ENCODE assay signal across 1 cellular context in the genomic region with DNA sequence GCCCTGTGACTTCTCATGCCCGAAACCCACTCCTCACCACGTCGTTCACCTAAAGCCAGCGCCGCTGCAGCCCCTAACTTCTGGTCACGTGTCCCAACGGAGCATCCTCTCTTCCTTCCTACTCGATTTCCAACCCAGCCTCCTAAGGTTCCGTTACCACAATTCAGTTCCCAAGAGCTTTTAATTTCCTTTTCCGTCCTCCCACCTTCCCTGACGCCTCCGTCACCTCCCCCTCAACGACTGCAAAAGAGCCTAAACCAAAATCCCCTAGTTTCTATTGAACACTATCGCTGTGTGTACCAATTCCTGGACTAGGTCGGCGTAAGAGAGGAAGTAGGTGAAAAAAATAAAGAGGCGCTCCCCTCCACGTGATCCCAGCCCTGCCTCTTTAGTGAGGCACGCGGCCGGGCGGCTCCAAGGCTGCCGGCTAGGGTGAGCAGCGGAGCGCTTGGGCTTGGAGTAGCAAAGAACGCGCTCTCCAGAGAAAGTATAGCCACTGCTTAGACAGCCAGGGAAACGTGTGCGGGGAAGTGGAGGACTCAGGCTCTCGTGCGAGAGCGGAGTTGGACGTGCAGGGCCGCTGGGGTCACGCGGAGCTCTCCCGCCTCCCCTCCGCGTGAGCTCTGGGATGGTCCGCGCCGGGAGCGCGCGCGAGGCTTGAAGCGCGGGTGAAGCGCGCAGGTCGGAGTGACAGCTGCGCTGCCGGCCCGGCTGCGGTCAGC.
A peak's percentile ranks its signal among the peaks of the same experiment; 100 is the strongest.
TF ChIP-seq lines count a peak whose summit lies in the region.

A gene (plus strand): TSS at position 685 of the 722 bp plus-strand sequence.
A gene (minus strand): TSS at position 82 of the 722 bp plus-strand sequence. CDS start 1,189 bp downstream, outside the sequence.

TF ChIP-seq in K562, 482 proteins besides CTCF, POLR2A, EP300 and RAD21 (continued from another document and continues in another):
- TF ChIP-seq, protein P1, sequence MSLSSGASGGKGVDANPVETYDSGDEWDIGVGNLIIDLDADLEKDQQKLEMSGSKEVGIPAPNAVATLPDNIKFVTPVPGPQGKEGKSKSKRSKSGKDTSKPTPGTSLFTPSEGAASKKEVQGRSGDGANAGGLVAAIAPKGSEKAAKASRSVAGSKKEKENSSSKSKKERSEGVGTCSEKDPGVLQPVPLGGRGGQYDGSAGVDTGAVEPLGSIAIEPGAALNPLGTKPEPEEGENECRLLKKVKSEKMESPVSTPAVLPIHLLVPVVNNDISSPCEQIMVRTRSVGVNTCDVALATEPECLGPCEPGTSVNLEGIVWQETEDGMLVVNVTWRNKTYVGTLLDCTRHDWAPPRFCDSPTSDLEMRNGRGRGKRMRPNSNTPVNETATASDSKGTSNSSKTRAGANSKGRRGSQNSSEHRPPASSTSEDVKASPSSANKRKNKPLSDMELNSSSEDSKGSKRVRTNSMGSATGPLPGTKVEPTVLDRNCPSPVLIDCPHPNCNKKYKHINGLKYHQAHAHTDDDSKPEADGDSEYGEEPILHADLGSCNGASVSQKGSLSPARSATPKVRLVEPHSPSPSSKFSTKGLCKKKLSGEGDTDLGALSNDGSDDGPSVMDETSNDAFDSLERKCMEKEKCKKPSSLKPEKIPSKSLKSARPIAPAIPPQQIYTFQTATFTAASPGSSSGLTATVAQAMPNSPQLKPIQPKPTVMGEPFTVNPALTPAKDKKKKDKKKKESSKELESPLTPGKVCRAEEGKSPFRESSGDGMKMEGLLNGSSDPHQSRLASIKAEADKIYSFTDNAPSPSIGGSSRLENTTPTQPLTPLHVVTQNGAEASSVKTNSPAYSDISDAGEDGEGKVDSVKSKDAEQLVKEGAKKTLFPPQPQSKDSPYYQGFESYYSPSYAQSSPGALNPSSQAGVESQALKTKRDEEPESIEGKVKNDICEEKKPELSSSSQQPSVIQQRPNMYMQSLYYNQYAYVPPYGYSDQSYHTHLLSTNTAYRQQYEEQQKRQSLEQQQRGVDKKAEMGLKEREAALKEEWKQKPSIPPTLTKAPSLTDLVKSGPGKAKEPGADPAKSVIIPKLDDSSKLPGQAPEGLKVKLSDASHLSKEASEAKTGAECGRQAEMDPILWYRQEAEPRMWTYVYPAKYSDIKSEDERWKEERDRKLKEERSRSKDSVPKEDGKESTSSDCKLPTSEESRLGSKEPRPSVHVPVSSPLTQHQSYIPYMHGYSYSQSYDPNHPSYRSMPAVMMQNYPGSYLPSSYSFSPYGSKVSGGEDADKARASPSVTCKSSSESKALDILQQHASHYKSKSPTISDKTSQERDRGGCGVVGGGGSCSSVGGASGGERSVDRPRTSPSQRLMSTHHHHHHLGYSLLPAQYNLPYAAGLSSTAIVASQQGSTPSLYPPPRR (CRISPR knock-in tag; IDR thresholded peaks at IDR 0.05; ENCODE audit: borderline replicate concordance) = 0 out of 2 replicates have a peak, but pooled peaks have one; percentile 39
- TF ChIP-seq, protein P2, sequence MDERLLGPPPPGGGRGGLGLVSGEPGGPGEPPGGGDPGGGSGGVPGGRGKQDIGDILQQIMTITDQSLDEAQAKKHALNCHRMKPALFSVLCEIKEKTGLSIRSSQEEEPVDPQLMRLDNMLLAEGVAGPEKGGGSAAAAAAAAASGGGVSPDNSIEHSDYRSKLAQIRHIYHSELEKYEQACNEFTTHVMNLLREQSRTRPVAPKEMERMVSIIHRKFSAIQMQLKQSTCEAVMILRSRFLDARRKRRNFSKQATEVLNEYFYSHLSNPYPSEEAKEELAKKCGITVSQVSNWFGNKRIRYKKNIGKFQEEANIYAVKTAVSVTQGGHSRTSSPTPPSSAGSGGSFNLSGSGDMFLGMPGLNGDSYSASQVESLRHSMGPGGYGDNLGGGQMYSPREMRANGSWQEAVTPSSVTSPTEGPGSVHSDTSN (CRISPR knock-in tag; IDR thresholded peaks at IDR 0.05; ENCODE audit: low read depth) = peak; percentile 82
- TF ChIP-seq, protein P2 (tag; conservative IDR thresholded peaks at IDR 0.05; ENCODE audit: low read depth) = no peak
- TF ChIP-seq XRCC5 (IDR thresholded peaks at IDR 0.05; ENCODE audit: low read depth, low read length) (peak; percentile 45), HEY1 (CRISPR knock-in tag; IDR thresholded peaks at IDR 0.05; ENCODE audit: borderline replicate concordance) (peak; percentile 62; the same call in 1 of the 2 replicates), IFI16 (CRISPR knock-in tag; IDR thresholded peaks at IDR 0.05) (no peak), TEAD4 (IDR thresholded peaks at IDR 0.05; ENCODE audit: low read length) (0 out of 2 replicates have a peak, but pooled peaks have one; percentile 24), TEAD4 (CRISPR knock-in tag; IDR thresholded peaks at IDR 0.05; ENCODE audit: borderline replicate concordance) (no peak), ZNF75A (CRISPR knock-in tag; IDR thresholded peaks at IDR 0.05) (no peak), ZKSCAN3 (CRISPR knock-in tag; IDR thresholded peaks at IDR 0.05) (no peak), KLF13 (tag; IDR thresholded peaks at IDR 0.05; ENCODE audit: borderline replicate concordance, low read depth) (peak; percentile 64), ZNF717 (CRISPR knock-in tag; IDR thresholded peaks at IDR 0.05) (no peak), HMG20B (CRISPR knock-in tag; IDR thresholded peaks at IDR 0.05) (no peak), KLF6 (CRISPR knock-in tag; IDR thresholded peaks at IDR 0.05; ENCODE audit: borderline replicate concordance) (no peak), SREBF1 (IDR thresholded peaks at IDR 0.05; ENCODE audit: borderline replicate concordance, low read depth, low read length) (peak; percentile 85), SRSF7 (optimal IDR thresholded peaks at IDR 0.05; ENCODE audit: low read depth, low read length) (no peak), MTA3 (IDR thresholded peaks at IDR 0.05; ENCODE audit: borderline replicate concordance) (0 out of 2 replicates have a peak, but pooled peaks have one; percentile 86), SMC3 (conservative IDR thresholded peaks at IDR 0.05; ENCODE audit: insufficient read depth, low read depth, low read length) (0 out of 2 replicates have a peak, but pooled peaks have one; percentile 5), XRCC4 (IDR thresholded peaks at IDR 0.05; ENCODE audit: extremely low read depth, insufficient read depth, insufficient read length) (no peak)
- TF ChIP-seq, protein P3, sequence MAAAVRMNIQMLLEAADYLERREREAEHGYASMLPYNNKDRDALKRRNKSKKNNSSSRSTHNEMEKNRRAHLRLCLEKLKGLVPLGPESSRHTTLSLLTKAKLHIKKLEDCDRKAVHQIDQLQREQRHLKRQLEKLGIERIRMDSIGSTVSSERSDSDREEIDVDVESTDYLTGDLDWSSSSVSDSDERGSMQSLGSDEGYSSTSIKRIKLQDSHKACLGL (CRISPR knock-in tag; IDR thresholded peaks at IDR 0.05; ENCODE audit: borderline replicate concordance, poor library complexity, severe bottlenecking) = peak; percentile 89
- TF ChIP-seq, protein P4, sequence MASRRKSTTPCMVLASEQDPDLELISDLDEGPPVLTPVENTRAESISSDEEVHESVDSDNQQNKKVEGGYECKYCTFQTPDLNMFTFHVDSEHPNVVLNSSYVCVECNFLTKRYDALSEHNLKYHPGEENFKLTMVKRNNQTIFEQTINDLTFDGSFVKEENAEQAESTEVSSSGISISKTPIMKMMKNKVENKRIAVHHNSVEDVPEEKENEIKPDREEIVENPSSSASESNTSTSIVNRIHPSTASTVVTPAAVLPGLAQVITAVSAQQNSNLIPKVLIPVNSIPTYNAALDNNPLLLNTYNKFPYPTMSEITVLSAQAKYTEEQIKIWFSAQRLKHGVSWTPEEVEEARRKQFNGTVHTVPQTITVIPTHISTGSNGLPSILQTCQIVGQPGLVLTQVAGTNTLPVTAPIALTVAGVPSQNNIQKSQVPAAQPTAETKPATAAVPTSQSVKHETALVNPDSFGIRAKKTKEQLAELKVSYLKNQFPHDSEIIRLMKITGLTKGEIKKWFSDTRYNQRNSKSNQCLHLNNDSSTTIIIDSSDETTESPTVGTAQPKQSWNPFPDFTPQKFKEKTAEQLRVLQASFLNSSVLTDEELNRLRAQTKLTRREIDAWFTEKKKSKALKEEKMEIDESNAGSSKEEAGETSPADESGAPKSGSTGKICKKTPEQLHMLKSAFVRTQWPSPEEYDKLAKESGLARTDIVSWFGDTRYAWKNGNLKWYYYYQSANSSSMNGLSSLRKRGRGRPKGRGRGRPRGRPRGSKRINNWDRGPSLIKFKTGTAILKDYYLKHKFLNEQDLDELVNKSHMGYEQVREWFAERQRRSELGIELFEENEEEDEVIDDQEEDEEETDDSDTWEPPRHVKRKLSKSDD (conservative IDR thresholded peaks at IDR 0.05; ENCODE audit: low read length) = no peak
- TF ChIP-seq, protein P5, sequence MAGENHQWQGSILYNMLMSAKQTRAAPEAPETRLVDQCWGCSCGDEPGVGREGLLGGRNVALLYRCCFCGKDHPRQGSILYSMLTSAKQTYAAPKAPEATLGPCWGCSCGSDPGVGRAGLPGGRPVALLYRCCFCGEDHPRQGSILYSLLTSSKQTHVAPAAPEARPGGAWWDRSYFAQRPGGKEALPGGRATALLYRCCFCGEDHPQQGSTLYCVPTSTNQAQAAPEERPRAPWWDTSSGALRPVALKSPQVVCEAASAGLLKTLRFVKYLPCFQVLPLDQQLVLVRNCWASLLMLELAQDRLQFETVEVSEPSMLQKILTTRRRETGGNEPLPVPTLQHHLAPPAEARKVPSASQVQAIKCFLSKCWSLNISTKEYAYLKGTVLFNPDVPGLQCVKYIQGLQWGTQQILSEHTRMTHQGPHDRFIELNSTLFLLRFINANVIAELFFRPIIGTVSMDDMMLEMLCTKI (IDR thresholded peaks at IDR 0.05; ENCODE audit: partially characterized antibody) = no peak
- TF ChIP-seq, protein P6, sequence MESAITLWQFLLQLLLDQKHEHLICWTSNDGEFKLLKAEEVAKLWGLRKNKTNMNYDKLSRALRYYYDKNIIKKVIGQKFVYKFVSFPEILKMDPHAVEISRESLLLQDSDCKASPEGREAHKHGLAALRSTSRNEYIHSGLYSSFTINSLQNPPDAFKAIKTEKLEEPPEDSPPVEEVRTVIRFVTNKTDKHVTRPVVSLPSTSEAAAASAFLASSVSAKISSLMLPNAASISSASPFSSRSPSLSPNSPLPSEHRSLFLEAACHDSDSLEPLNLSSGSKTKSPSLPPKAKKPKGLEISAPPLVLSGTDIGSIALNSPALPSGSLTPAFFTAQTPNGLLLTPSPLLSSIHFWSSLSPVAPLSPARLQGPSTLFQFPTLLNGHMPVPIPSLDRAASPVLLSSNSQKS (CRISPR knock-in tag; IDR thresholded peaks at IDR 0.05) = no peak
- TF ChIP-seq, protein P7, sequence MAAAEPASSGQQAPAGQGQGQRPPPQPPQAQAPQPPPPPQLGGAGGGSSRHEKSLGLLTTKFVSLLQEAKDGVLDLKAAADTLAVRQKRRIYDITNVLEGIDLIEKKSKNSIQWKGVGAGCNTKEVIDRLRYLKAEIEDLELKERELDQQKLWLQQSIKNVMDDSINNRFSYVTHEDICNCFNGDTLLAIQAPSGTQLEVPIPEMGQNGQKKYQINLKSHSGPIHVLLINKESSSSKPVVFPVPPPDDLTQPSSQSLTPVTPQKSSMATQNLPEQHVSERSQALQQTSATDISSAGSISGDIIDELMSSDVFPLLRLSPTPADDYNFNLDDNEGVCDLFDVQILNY (CRISPR knock-in tag; IDR thresholded peaks at IDR 0.05) = no peak
- TF ChIP-seq, protein P8, sequence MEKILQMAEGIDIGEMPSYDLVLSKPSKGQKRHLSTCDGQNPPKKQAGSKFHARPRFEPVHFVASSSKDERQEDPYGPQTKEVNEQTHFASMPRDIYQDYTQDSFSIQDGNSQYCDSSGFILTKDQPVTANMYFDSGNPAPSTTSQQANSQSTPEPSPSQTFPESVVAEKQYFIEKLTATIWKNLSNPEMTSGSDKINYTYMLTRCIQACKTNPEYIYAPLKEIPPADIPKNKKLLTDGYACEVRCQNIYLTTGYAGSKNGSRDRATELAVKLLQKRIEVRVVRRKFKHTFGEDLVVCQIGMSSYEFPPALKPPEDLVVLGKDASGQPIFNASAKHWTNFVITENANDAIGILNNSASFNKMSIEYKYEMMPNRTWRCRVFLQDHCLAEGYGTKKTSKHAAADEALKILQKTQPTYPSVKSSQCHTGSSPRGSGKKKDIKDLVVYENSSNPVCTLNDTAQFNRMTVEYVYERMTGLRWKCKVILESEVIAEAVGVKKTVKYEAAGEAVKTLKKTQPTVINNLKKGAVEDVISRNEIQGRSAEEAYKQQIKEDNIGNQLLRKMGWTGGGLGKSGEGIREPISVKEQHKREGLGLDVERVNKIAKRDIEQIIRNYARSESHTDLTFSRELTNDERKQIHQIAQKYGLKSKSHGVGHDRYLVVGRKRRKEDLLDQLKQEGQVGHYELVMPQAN (IDR thresholded peaks at IDR 0.05; ENCODE audit: borderline replicate concordance) = peak; percentile 99
